Comparison of ENCODE assay signal across 10 cellular contexts in genomic region chr5:171405615-171406014, GRCh38. TPM values are rescaled to one million over a fixed set of nuclear protein-coding genes. Genes with fewer than 3 reads are reported as not detected.
A peak's percentile ranks its signal among the peaks of the same experiment; 100 is the strongest.
DNase-seq lines count a peak whose midpoint lies in the region; ATAC-seq and TF ChIP-seq lines count a peak whose summit lies in the region.
"Had no signal": no experiment of that assay in that cellular context is flagged by ENCODE, and none has a peak within 500 bp of the region (broad histone marks: within the 10 kb centered on the region; RNA-seq: fewer than 3 reads in every experiment).

No MANE protein-coding gene starts in this region.

- H3K4me1 Mint-ChIP-seq in Calu3 (ENCODE audit: low read depth, unreplicated experiment) (peaks cover 44% of the 10 kb centered on the region), HFFc6 (ENCODE audit: low read depth) (peaks cover 59% of the 10 kb centered on the region), mesothelial cell of epicardium (peaks cover 11% of the 10 kb centered on the region)

- TSS peak; percentile 2 for BruUV-seq in Calu3 (replicated peaks; lab: Mats Ljungman, UMichigan)

- intact Hi-C loops in Calu3 (cut with micrococcal nuclease; ENCODE audit: unreplicated experiment), result no loop called here

- H3K36me3 Mint-ChIP-seq in Calu3 (ENCODE audit: insufficient read depth, unreplicated experiment), result peaks cover 81% of the 10 kb centered on the region
- H3K36me3 Mint-ChIP-seq in HFFc6 (ENCODE audit: low read depth), result peaks cover 63% of the 10 kb centered on the region
- H3K36me3 Mint-ChIP-seq in mesothelial cell of epicardium, result peaks cover 64% of the 10 kb centered on the region

- in situ Hi-C loops in astrocyte of the cerebellum (cut with HindIII; ENCODE audit: low sequenced_read_pairs), result loop anchor here (25.0 kb wide), 1 partner anchor 457 kb away; no protein-coding TSS in a partner anchor

- H3K27ac Mint-ChIP-seq in Calu3 (ENCODE audit: unreplicated experiment), result peak overlapping the region; percentile 50
- peak overlapping the region; percentile 67 for H3K27ac Mint-ChIP-seq in HFFc6
- peak overlapping the region; percentile 26 for H3K27ac Mint-ChIP-seq in mesothelial cell of epicardium

- no peaks in the 10 kb centered on the region for H3K9me3 Mint-ChIP-seq in Calu3 (ENCODE audit: low read depth, unreplicated experiment)
- no peaks in the 10 kb centered on the region for H3K9me3 Mint-ChIP-seq in HFFc6
- H3K9me3 Mint-ChIP-seq in mesothelial cell of epicardium, result peaks cover 4% of the 10 kb centered on the region

- ATAC-seq in GM21381 (IDR thresholded peaks at IDR 0.05; ENCODE audit: unreplicated experiment), result no peak

- H3K4me3 ChIP-seq in astrocyte of the cerebellum (ENCODE audit: low read depth, low read length), result no peak overlapping the region

- DNase-seq in Calu3 (no peak), HFFc6 (peak; percentile 36), astrocyte of the cerebellum (ENCODE audit: low read depth) (no peak), mesothelial cell of epicardium (ENCODE audit: low spot score in 2 of 2, unreplicated experiment in 2 of 2) (no peak), NCI-H345 (lab: John Stamatoyannopoulos, UW) (no peak), NK-92 (lab: John Stamatoyannopoulos, UW; ENCODE audit: unreplicated experiment) (no peak)
- no peak for DNase-seq in stimulated activated CD4-positive, alpha-beta T cell treated with anti-CD3 and anti-CD28 coated beads, Interleukin-4, amount 100 ng/mL, for 1 hour
- DNase-seq: NCI-H2029 treated with DMSO at 0.1 percent for 48 hours; stimulated activated CD4-positive, alpha-beta T cell treated with anti-CD3 and anti-CD28 coated beads, Interleukin-4, amount 100 ng/mL, for 24 hours had no signal

- H3K27me3 Mint-ChIP-seq in Calu3 (ENCODE audit: unreplicated experiment) (no peaks in the 10 kb centered on the region), HFFc6 (ENCODE audit: insufficient read depth) (peaks cover 9% of the 10 kb centered on the region), mesothelial cell of epicardium (ENCODE audit: low read depth) (no peaks in the 10 kb centered on the region)

- TF ChIP-seq CTCF in Calu3 (IDR thresholded peaks at IDR 0.05; ENCODE audit: unreplicated experiment), result no peak
- TF ChIP-seq CTCF in HFFc6 (IDR thresholded peaks at IDR 0.05), result peak; percentile 73
- peak; percentile 44 for TF ChIP-seq CTCF in astrocyte of the cerebellum (IDR thresholded peaks at IDR 0.05; ENCODE audit: low read depth, low read length, missing control alignments)
- no peak for TF ChIP-seq CTCF in mesothelial cell of epicardium (IDR thresholded peaks at IDR 0.05; ENCODE audit: unreplicated experiment)

- CTCF ChIA-PET in Calu3 (lab: Charles Lee), result interaction anchor here (0.5 to 1.5 kb wide), 4 partner anchors 13 to 777 kb away, joined by 3 to 4 read pairs (median 4); no protein-coding TSS in a partner anchor

- H3K4me3 Mint-ChIP-seq in Calu3 (ENCODE audit: low read depth, unreplicated experiment) (no peak overlapping the region), HFFc6 (peak overlapping the region; percentile 27; the same call in 1 of the 2 replicates), mesothelial cell of epicardium (no peak overlapping the region)

RNA-seq across cellular contexts. Expression of gene FGF18, which starts 13.8 kb away (rescaled TPM):
- total RNA-seq in Calu3 (2022) (0.61 and 0.76 TPM in 2 replicates), mesothelial cell of epicardium (10.2 to 11.7 TPM (median 11.3 TPM) in 3 replicates)
- total RNA-seq in HFFc6 (2021; fragmentation: NEBNext Ultra II Directional; extraction: Animal tissue kit (Norgen Biotek cat#: 25700)), result under 1 TPM in 2 of 6 experiments, not detected in 4; 0.16 to 0.17 TPM

RNA-seq across cellular contexts. Expression of gene NPM1, which starts 18.0 kb away (rescaled TPM):
- 1,708 and 1,863 TPM in 2 replicates for total RNA-seq in Calu3 (2022)
- total RNA-seq in HFFc6 (2021; fragmentation: NEBNext Ultra II Directional; extraction: Animal tissue kit (Norgen Biotek cat#: 25700)), result 1,000 to 10,000 TPM; 1,557 to 2,328 (median 1,897) TPM
- 1,674 to 1,837 TPM (median 1,792 TPM) in 3 replicates for total RNA-seq in mesothelial cell of epicardium

Comparison
In these comparisons a context has a peak if more than half of its experiments do, and no peak if none do; other contexts are left out.
1. CTCF ChIP-seq: peak in HFFc6 (single experiment) and astrocyte of the cerebellum (single experiment); none in Calu3 (single experiment) and mesothelial cell of epicardium (single experiment).
2. Peak in every context shown above with its lines, with median percentiles within 50 percentile points of each other: H3K27ac Mint-ChIP-seq.